Comparison of ENCODE assay signal across 19 cellular contexts in genomic region chr15:84961707-84962106, GRCh38. TPM values are rescaled to one million over a fixed set of nuclear protein-coding genes. Genes with fewer than 3 reads are reported as not detected.
DNase-seq lines count a peak whose midpoint lies in the region; ATAC-seq and TF ChIP-seq lines count a peak whose summit lies in the region.
"Had no signal": no experiment of that assay in that cellular context is flagged by ENCODE, and none has a peak within 500 bp of the region (broad histone marks: within the 10 kb centered on the region; RNA-seq: fewer than 3 reads in every experiment).

No MANE protein-coding gene starts in this region.

- no peaks in the 10 kb centered on the region for H3K36me3 ChIP-seq in hepatocyte (replicated peaks; ENCODE audit: insufficient read depth, low read depth)
- H3K36me3 ChIP-seq: SJSA1 had no signal

- POLR2A ChIA-PET in AG04450 (lab: Yijun Ruan, JAX): no interaction called here
- POLR2A ChIA-PET in WTC11 (lab: Charles Lee): interaction anchor here (0.7 to 0.9 kb wide), 2 partner anchors 18 to 159 kb away, joined by 3 to 4 read pairs; no protein-coding TSS in a partner anchor

- H3K9me3 ChIP-seq in AG04450 (ENCODE audit: control insufficient read depth, insufficient read depth, low read length) (peaks cover 8% of the 10 kb centered on the region; the same call in 1 of the 2 replicates), hepatocyte (ENCODE audit: low read depth) (no peaks in the 10 kb centered on the region)
- H3K9me3 ChIP-seq: SJSA1 had no signal

- no peaks in the 10 kb centered on the region for H3K27me3 Mint-ChIP-seq in WTC11 (ENCODE audit: low read depth)

- DNase-seq in AG04450 (ENCODE audit: low read depth, low spot score) (no peak), HT1080 (ENCODE audit: low read depth) (peak; percentile 35), WTC11 (ENCODE audit: low spot score) (no peak), hepatocyte (ENCODE audit: low spot score) (no peak), medulla oblongata (ENCODE audit: extremely low spot score) (no peak), NCI-H1930 (lab: John Stamatoyannopoulos, UW) (no peak), head of caudate nucleus (no peak), iPS-NIHi11 (ENCODE audit: low spot score) (no peak)
- DNase-seq: CD4-positive, CD25-positive, alpha-beta regulatory T cell; DMS79; GF-D8; GOT3; NCI-H1417; NCI-H2029 treated with DMSO at 0.1 percent for 48 hours; NCI-H524; RPMI8226 had no signal

- H3K9me3 Mint-ChIP-seq in WTC11: peaks cover 30% of the 10 kb centered on the region

- no peaks in the 10 kb centered on the region for H3K79me2 ChIP-seq in hepatocyte

- ATAC-seq in WTC11: no peak

- peaks cover 30% of the 10 kb centered on the region for H3K4me1 Mint-ChIP-seq in WTC11

- H3K36me3 Mint-ChIP-seq in WTC11: peaks cover 11% of the 10 kb centered on the region

- 0 out of 2 replicates have a peak overlapping the region, but pooled peaks have one; percentile 38 for H3K27ac Mint-ChIP-seq in WTC11

- CTCF ChIA-PET in AG04450 (lab: Charles Lee) (no interaction called here), WTC11 (lab: Charles Lee) (interaction anchor here (1.0 kb wide), 1 partner anchor 18 kb away, joined by 3 read pairs; no protein-coding TSS in a partner anchor)

- H3K4me1 ChIP-seq in hepatocyte (ENCODE audit: insufficient read depth): peaks cover 8% of the 10 kb centered on the region
- H3K4me1 ChIP-seq: A549 had no signal

- no peak overlapping the region for H2AFZ ChIP-seq in hepatocyte

- H3K4me3 Mint-ChIP-seq in WTC11: no peak overlapping the region
- H3K4me3 Mint-ChIP-seq: CD4-positive, CD25-positive, alpha-beta regulatory T cell had no signal

- intact Hi-C loops in head of caudate nucleus (cut with DNase I): no loop called here

- H3K27ac ChIP-seq in AG04450 (ENCODE audit: low read depth, low read length) (peak overlapping the region; percentile 47), hepatocyte (peak overlapping the region; percentile 71)
- H3K27ac ChIP-seq: KMS-11, SJSA1 had no signal

- WGBS in hepatocyte (ENCODE audit: low lambda C conversion rate, missing lambda C conversion rate): 75% methylated on average over 3 of the region's 3 CpGs

- H3K27me3 ChIP-seq in AG04450 (ENCODE audit: control insufficient read depth, insufficient read depth, low read length) (no peaks in the 10 kb centered on the region), hepatocyte (no peaks in the 10 kb centered on the region)
- H3K27me3 ChIP-seq: SJSA1 had no signal

- no peak for TF ChIP-seq CTCF in AG04450 (IDR thresholded peaks at IDR 0.05; ENCODE audit: low read depth, low read length)
- no peak for TF ChIP-seq CTCF in WTC11 (IDR thresholded peaks at IDR 0.05)
- no peak for TF ChIP-seq CTCF in hepatocyte (IDR thresholded peaks at IDR 0.05; ENCODE audit: poor library complexity)

- H3K9me2 ChIP-seq in hepatocyte (replicated peaks; ENCODE audit: insufficient read depth): no peaks in the 10 kb centered on the region

- no peak overlapping the region for H3K4me2 ChIP-seq in hepatocyte
- H3K4me2 ChIP-seq: A549, KMS-11 had no signal

- H3K4me3 ChIP-seq in AG04450 (ENCODE audit: low read depth, low read length) (no peak overlapping the region), hepatocyte (no peak overlapping the region)
- H3K4me3 ChIP-seq: A549, SJSA1 had no signal

- no peaks in the 10 kb centered on the region for H4K20me1 ChIP-seq in hepatocyte (ENCODE audit: insufficient read depth, poor library complexity, severe bottlenecking)

TF ChIP-seq in WTC11, 78 proteins besides CTCF, POLR2A, EP300 and RAD21:
- TF ChIP-seq HMGA2 (CRISPR knock-in tag; IDR thresholded peaks at IDR 0.05): no peak
- TF ChIP-seq CDX4 (CRISPR knock-in tag; IDR thresholded peaks at IDR 0.05; ENCODE audit: borderline replicate concordance): no peak
- no peak for TF ChIP-seq ZNF512 (CRISPR knock-in tag; IDR thresholded peaks at IDR 0.05; ENCODE audit: borderline replicate concordance)
- no peak for TF ChIP-seq FOXJ3 (CRISPR knock-in tag; IDR thresholded peaks at IDR 0.05; ENCODE audit: borderline replicate concordance)
- TF ChIP-seq, protein P1, sequence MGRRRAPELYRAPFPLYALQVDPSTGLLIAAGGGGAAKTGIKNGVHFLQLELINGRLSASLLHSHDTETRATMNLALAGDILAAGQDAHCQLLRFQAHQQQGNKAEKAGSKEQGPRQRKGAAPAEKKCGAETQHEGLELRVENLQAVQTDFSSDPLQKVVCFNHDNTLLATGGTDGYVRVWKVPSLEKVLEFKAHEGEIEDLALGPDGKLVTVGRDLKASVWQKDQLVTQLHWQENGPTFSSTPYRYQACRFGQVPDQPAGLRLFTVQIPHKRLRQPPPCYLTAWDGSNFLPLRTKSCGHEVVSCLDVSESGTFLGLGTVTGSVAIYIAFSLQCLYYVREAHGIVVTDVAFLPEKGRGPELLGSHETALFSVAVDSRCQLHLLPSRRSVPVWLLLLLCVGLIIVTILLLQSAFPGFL (CRISPR knock-in tag; IDR thresholded peaks at IDR 0.05; ENCODE audit: borderline replicate concordance): no peak
- TF ChIP-seq, protein P2, sequence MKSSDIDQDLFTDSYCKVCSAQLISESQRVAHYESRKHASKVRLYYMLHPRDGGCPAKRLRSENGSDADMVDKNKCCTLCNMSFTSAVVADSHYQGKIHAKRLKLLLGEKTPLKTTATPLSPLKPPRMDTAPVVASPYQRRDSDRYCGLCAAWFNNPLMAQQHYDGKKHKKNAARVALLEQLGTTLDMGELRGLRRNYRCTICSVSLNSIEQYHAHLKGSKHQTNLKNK (CRISPR knock-in tag; IDR thresholded peaks at IDR 0.05): no peak
- TF ChIP-seq, protein P3, sequence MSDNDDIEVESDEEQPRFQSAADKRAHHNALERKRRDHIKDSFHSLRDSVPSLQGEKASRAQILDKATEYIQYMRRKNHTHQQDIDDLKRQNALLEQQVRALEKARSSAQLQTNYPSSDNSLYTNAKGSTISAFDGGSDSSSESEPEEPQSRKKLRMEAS (CRISPR knock-in tag; IDR thresholded peaks at IDR 0.05): no peak
- TF ChIP-seq SOX15 (CRISPR knock-in tag; IDR thresholded peaks at IDR 0.05): no peak
- TF ChIP-seq IRF2 (CRISPR knock-in tag; IDR thresholded peaks at IDR 0.05; ENCODE audit: borderline replicate concordance, low read depth): no peak
- no peak for TF ChIP-seq NFE2L1 (CRISPR knock-in tag; IDR thresholded peaks at IDR 0.05)
- TF ChIP-seq STAT6 (CRISPR knock-in tag; conservative IDR thresholded peaks at IDR 0.05; ENCODE audit: low read depth): no peak
- TF ChIP-seq ZNF396 (CRISPR knock-in tag; IDR thresholded peaks at IDR 0.05; ENCODE audit: borderline replicate concordance): no peak
- TF ChIP-seq JUN (CRISPR knock-in tag; IDR thresholded peaks at IDR 0.05): no peak

RNA-seq across cellular contexts. Expression of gene PDE8A, which starts 19.9 kb away (rescaled TPM):
- 35.8 and 48.4 TPM in 2 replicates for polyA plus RNA-seq in AG04450 (2011; rRNA removed)
- 32.8 and 46.0 TPM in 2 replicates for polyA minus RNA-seq in AG04450 (2011; rRNA and poly(A)+ RNA removed)
- total RNA-seq in HT1080 (2014; rRNA removed; shearing (Covaris generic)): 25.1 and 26.8 TPM in 2 replicates
- 27.3 and 41.7 TPM in 2 replicates for polyA plus RNA-seq in HT1080 (2015; cell fraction: cytosol; rRNA removed)
- polyA plus RNA-seq in HT1080 (2015; cell fraction: nucleus; rRNA removed): 84.8 and 91.8 TPM in 2 replicates
- 10.2 to 13.9 TPM (median 12.7 TPM) in 3 replicates for total RNA-seq in WTC11 (2021)
- total RNA-seq in hepatocyte: 25.6 and 26.0 TPM in 2 replicates
- polyA plus RNA-seq in hepatocyte: 15.3 and 24.0 TPM in 2 replicates
